17 cellular contexts compared by ENCODE assay signal in genomic region chr13:20769091-20769490, GRCh38.
"Had no signal": no experiment of that assay in that cellular context is flagged by ENCODE, and none has a peak within 500 bp of the region (broad histone marks: within the 10 kb centered on the region; RNA-seq: fewer than 3 reads in every experiment).

No MANE protein-coding gene starts in this region.

- H3K27me3 Mint-ChIP-seq: activated naive CD8-positive, alpha-beta T cell treated with anti-CD3 and anti-CD28 coated beads, Interleukin-2, amount 50 U/mL, for 24 hours; memory B cell; stimulated activated naive CD8-positive, alpha-beta T cell treated with anti-CD3 and anti-CD28 coated beads, Interleukin-15, Interleukin-2, amounts not matched to agents 100 ng/mL and 50 ng/mL, for 24 hours had no signal

- H3K36me3 ChIP-seq: right atrium auricular region had no signal

- H3K4me3 Mint-ChIP-seq: memory B cell had no signal

- H3K27me3 ChIP-seq: gastrocnemius medialis, heart left ventricle, right atrium auricular region, tibial nerve had no signal

- H3K27ac Mint-ChIP-seq: activated naive CD8-positive, alpha-beta T cell treated with anti-CD3 and anti-CD28 coated beads, Interleukin-2, amount 50 U/mL, for 24 hours; activated T-helper 2 cell treated with anti-CD3 and anti-CD28 coated beads, Interferon-gamma antibody, Interleukin-2, Interleukin-4, amounts not matched to agents 10 μg/mL and 5 μg/mL and 100 μg/mL, durations not matched to agents 14 hours and 24 hours and 36 hours; brain; memory B cell had no signal

- DNase-seq: activated CD4-positive, CD25-positive, alpha-beta regulatory T cell treated with anti-CD3 and anti-CD28 coated beads, Interleukin-2, amount 50 U/mL, for 72 hours; activated naive CD4-positive, alpha-beta T cell treated with Interleukin-2 at 50 U/mL for 16 hours; activated naive CD8-positive, alpha-beta T cell treated with anti-CD3 and anti-CD28 coated beads, Interleukin-2, amount 50 U/mL, for 24 hours; anterior cingulate cortex; caudate nucleus; gastrocnemius medialis; heart left ventricle; kidney glomerular epithelial cell; left ventricle myocardium superior had no signal

- H3K27ac ChIP-seq: gastrocnemius medialis, heart left ventricle, right atrium auricular region, tibial nerve had no signal

- FAIRE-seq: endometrium, urothelium cell line had no signal

- H3K4me3 ChIP-seq: gastrocnemius medialis, heart left ventricle, right atrium auricular region, tibial nerve had no signal

- ATAC-seq: activated naive CD8-positive, alpha-beta T cell treated with anti-CD3 and anti-CD28 coated beads, Interleukin-2, amount 50 U/mL, for 24 hours; gastrocnemius medialis; heart left ventricle; left ventricle myocardium superior had no signal
